9 cellular contexts compared by ENCODE assay signal in genomic region chr20:51023617-51024155, GRCh38. TPM values are rescaled to one million over a fixed set of nuclear protein-coding genes. Genes with fewer than 3 reads are reported as not detected.
A peak's percentile ranks its signal among the peaks of the same experiment; 100 is the strongest.
DNase-seq lines count a peak whose midpoint lies in the region; TF ChIP-seq lines count a peak whose summit lies in the region.
"Had no signal": no experiment of that assay in that cellular context is flagged by ENCODE, and none has a peak within 500 bp of the region (broad histone marks: within the 10 kb centered on the region; RNA-seq: fewer than 3 reads in every experiment).

No MANE protein-coding gene starts in this region.

- H3K36me3 ChIP-seq in KMS-11 (ENCODE audit: insufficient read depth) (no peaks in the 10 kb centered on the region), ectodermal cell (ENCODE audit: control insufficient read depth, insufficient read depth, low read length) (no peaks in the 10 kb centered on the region), neural cell (ENCODE audit: insufficient read depth, low read length) (no peaks in the 10 kb centered on the region)

- H3K27me3 ChIP-seq in KMS-11 (ENCODE audit: insufficient read depth, low read depth) (no peaks in the 10 kb centered on the region; the same call in 1 of the 2 replicates), ectodermal cell (ENCODE audit: control insufficient read depth, insufficient read depth, low read length, poor library complexity, severe bottlenecking) (peaks cover 46% of the 10 kb centered on the region), neural cell (ENCODE audit: insufficient read depth, low read depth, low read length) (peaks cover 50% of the 10 kb centered on the region)

- H3K4me3 ChIP-seq in AG10803 (ENCODE audit: low read length), result peak overlapping the region; percentile 65
- H3K4me3 ChIP-seq in KMS-11 (IDR thresholded peaks at IDR 0.05; ENCODE audit: insufficient read depth, low read depth, low read length), result no peak overlapping the region
- H3K4me3 ChIP-seq in ectodermal cell (ENCODE audit: insufficient read depth, low read depth, low read length), result peak overlapping the region; percentile 57
- peak overlapping the region; percentile 75 for H3K4me3 ChIP-seq in neural cell (ENCODE audit: low read length)

- no peak for TF ChIP-seq CTCF in AG10803 (conservative IDR thresholded peaks at IDR 0.05; ENCODE audit: low read length)
- no peak for TF ChIP-seq CTCF in KMS-11 (conservative IDR thresholded peaks at IDR 0.05; ENCODE audit: low read depth, low read length)
- TF ChIP-seq CTCF in neural cell (IDR thresholded peaks at IDR 0.05; ENCODE audit: poor library complexity, severe bottlenecking), result no peak

- H3K9ac ChIP-seq in KMS-11, result no peak overlapping the region; the same call in 1 of the 2 replicates
- peak overlapping the region; percentile 58 for H3K9ac ChIP-seq in neural cell (ENCODE audit: low read length)

- no peaks in the 10 kb centered on the region for H3K9me2 ChIP-seq in neural cell (ENCODE audit: insufficient read depth, low read length)

- H3K4me2 ChIP-seq in KMS-11 (peak overlapping the region; percentile 60), neural cell (ENCODE audit: low read length) (no peak overlapping the region)

- H3K27ac ChIP-seq in KMS-11, result no peak overlapping the region
- H3K27ac ChIP-seq in ectodermal cell (ENCODE audit: insufficient read depth, low read depth, low read length, poor library complexity, severe bottlenecking), result no peak overlapping the region
- H3K27ac ChIP-seq in neural cell (ENCODE audit: low read length), result no peak overlapping the region

- H3K4me1 ChIP-seq in KMS-11 (ENCODE audit: low read depth, poor library complexity, severe bottlenecking) (no peaks in the 10 kb centered on the region), ectodermal cell (ENCODE audit: control insufficient read depth, insufficient read depth, low read length) (peaks cover 21% of the 10 kb centered on the region)

- DNase-seq in AG10803 (ENCODE audit: low read depth) (no peak), NCI-H446 treated with DMSO at 0.1 percent for 48 hours (lab: John Stamatoyannopoulos, UW) (no peak), NCI-H1105 (lab: John Stamatoyannopoulos, UW) (no peak), NCI-H69 (lab: John Stamatoyannopoulos, UW) (no peak), NCI-H2081 (lab: John Stamatoyannopoulos, UW) (no peak)
- DNase-seq: NCI-H1436 treated with DMSO at 0.1 percent for 48 hours had no signal

- H3K9me3 ChIP-seq in ectodermal cell (ENCODE audit: control insufficient read depth, low read length) (no peaks in the 10 kb centered on the region), neural cell (ENCODE audit: low read length) (no peaks in the 10 kb centered on the region)

- peak overlapping the region; percentile 80 for H2AFZ ChIP-seq in KMS-11 (ENCODE audit: low read depth)
- H2AFZ ChIP-seq in neural cell (ENCODE audit: low read depth, low read length), result no peak overlapping the region

- no peaks in the 10 kb centered on the region for H3K79me2 ChIP-seq in KMS-11 (ENCODE audit: insufficient read depth, low read depth)
- no peaks in the 10 kb centered on the region for H3K79me2 ChIP-seq in neural cell (replicated peaks; ENCODE audit: insufficient read depth, low read length)

- TF ChIP-seq EP300 in neural cell (conservative IDR thresholded peaks at IDR 0.05; ENCODE audit: poor library complexity, severe bottlenecking), result no peak

- no peaks in the 10 kb centered on the region for H3F3A ChIP-seq in neural cell (ENCODE audit: insufficient read depth, low read length, poor library complexity, severe bottlenecking)

- no peak for TF ChIP-seq RAD21 in neural cell (conservative IDR thresholded peaks at IDR 0.05)

- H4K20me1 ChIP-seq in KMS-11 (ENCODE audit: insufficient read depth) (no peaks in the 10 kb centered on the region), neural cell (ENCODE audit: insufficient read depth) (no peaks in the 10 kb centered on the region)

- 79 to 81% methylated on average over 30 of the region's 30 CpGs for WGBS in ectodermal cell, 2 experiments

TF ChIP-seq in neural cell, 6 proteins besides CTCF, POLR2A, EP300 and RAD21:
- no peak for TF ChIP-seq POLR2AphosphoS5 (IDR thresholded peaks at IDR 0.05)
- no peak for TF ChIP-seq SMC3 (conservative IDR thresholded peaks at IDR 0.05; ENCODE audit: poor library complexity)
- TF ChIP-seq TAF1 (IDR thresholded peaks at IDR 0.05; ENCODE audit: low read depth), result no peak
- TF ChIP-seq REST (IDR thresholded peaks at IDR 0.05; ENCODE audit: borderline replicate concordance), result no peak
- TF ChIP-seq EZH2 (IDR thresholded peaks at IDR 0.05; ENCODE audit: borderline replicate concordance, insufficient read depth, low read length, poor library complexity, severe bottlenecking), result no peak
- no peak for TF ChIP-seq MXI1 (conservative IDR thresholded peaks at IDR 0.05; ENCODE audit: poor library complexity, severe bottlenecking)

RNA-seq across cellular contexts. Expression of gene KCNG1, which starts 0.8 kb away (rescaled TPM):
- polyA plus RNA-seq in ectodermal cell (2013, experiment 1 of 4), result 14.6 TPM
- 10.3 TPM for polyA plus RNA-seq in ectodermal cell (2013, experiment 2 of 4)
- 11.3 TPM for polyA plus RNA-seq in ectodermal cell (2013, experiment 3 of 4)
- 11.6 TPM for polyA plus RNA-seq in ectodermal cell (2013, experiment 4 of 4)
- polyA plus RNA-seq in neural cell, result 1.7 and 2.1 TPM in 2 replicates
- 2.2 and 2.4 TPM in 2 replicates for polyA minus RNA-seq in neural cell
